Comparison of ENCODE assay signal across 21 cellular contexts in genomic region chr18:10604178-10604577, GRCh38.
DNase-seq lines count a peak whose midpoint lies in the region; ATAC-seq, FAIRE-seq and TF ChIP-seq lines count a peak whose summit lies in the region.
"Had no signal": no experiment of that assay in that cellular context is flagged by ENCODE, and none has a peak within 500 bp of the region (broad histone marks: within the 10 kb centered on the region; RNA-seq: fewer than 3 reads in every experiment).

No MANE protein-coding gene starts in this region.

- peaks cover 2% of the 10 kb centered on the region for H3K36me3 Mint-ChIP-seq in activated B cell treated with CpG ODN at 0.5 μM for 24 hours (ENCODE audit: low read depth)
- H3K36me3 Mint-ChIP-seq in stimulated activated memory B cell treated with anti-CD40 and anti-IgM and Interleukin-4, amounts not matched to agents 10 μg/mL and 1 μg/mL and 100 μg/mL, for 72 hours = peaks cover 14% of the 10 kb centered on the region

- peaks cover 20% of the 10 kb centered on the region for H3K9me3 Mint-ChIP-seq in activated B cell treated with CpG ODN at 0.5 μM for 24 hours
- peaks cover 14% of the 10 kb centered on the region for H3K9me3 Mint-ChIP-seq in stimulated activated memory B cell treated with anti-CD40 and anti-IgM and Interleukin-4, amounts not matched to agents 10 μg/mL and 1 μg/mL and 100 μg/mL, for 72 hours

- H3K4me3 Mint-ChIP-seq in activated B cell treated with CpG ODN at 0.5 μM for 24 hours = no peak overlapping the region
- no peak overlapping the region for H3K4me3 Mint-ChIP-seq in stimulated activated memory B cell treated with anti-CD40 and anti-IgM and Interleukin-4, amounts not matched to agents 10 μg/mL and 1 μg/mL and 100 μg/mL, for 72 hours
- H3K4me3 Mint-ChIP-seq: CD4-positive, CD25-positive, alpha-beta regulatory T cell; GM23338; T-helper 1 cell treated with Interleukin-12 subunit alpha and Interleukin-12 subunit beta and Interleukin-4 antibody, amounts not matched to agents 30 μg/mL and 1 μg/mL, for 36 hours had no signal

- POLR2A ChIA-PET in activated B cell treated with CpG ODN at 0.5 μM for 24 hours (lab: Charles Lee) = no interaction called here

- 78 to 88% methylated on average over 4 of the region's 4 CpGs for WGBS in pancreas, 2 donors

- no peak overlapping the region for H3K4me3 ChIP-seq in pancreas
- H3K4me3 ChIP-seq: A549, GM23338 had no signal

- TF ChIP-seq CTCF in GM10266 (IDR thresholded peaks at IDR 0.05; ENCODE audit: control insufficient read depth, insufficient read depth, low read depth, missing control alignments) = no peak
- no peak for TF ChIP-seq CTCF in activated B cell treated with CpG ODN at 0.5 μM for 24 hours (IDR thresholded peaks at IDR 0.05)
- no peak for TF ChIP-seq CTCF in pancreas (IDR thresholded peaks at IDR 0.05)

- DNase-seq in GM10266 (ENCODE audit: extremely low spot score) (peak; percentile 8), activated B cell treated with CpG ODN at 0.5 μM for 24 hours (no peak), NCI-H446 treated with DMSO at 0.1 percent for 48 hours (lab: John Stamatoyannopoulos, UW) (no peak), GF-D8 (lab: John Stamatoyannopoulos, UW) (no peak), pancreas (no peak)
- DNase-seq: BE2C; CD4-positive, CD25-positive, alpha-beta regulatory T cell; DMS79 treated with DMSO at 0.1 percent for 48 hours; HCEC 1CT; KG1; NCI-H1694; NCI-H2081; NCI-H2171 treated with DMSO at 0.1 percent for 48 hours; NCI-H526; OCI-M1 had no signal

- H3K27ac Mint-ChIP-seq in activated B cell treated with CpG ODN at 0.5 μM for 24 hours = peak overlapping the region; percentile 36
- peak overlapping the region; percentile 37 for H3K27ac Mint-ChIP-seq in stimulated activated memory B cell treated with anti-CD40 and anti-IgM and Interleukin-4, amounts not matched to agents 10 μg/mL and 1 μg/mL and 100 μg/mL, for 72 hours
- H3K27ac Mint-ChIP-seq: CD4-positive, CD25-positive, alpha-beta regulatory T cell; GM23338; T-helper 1 cell treated with Interleukin-12 subunit alpha and Interleukin-12 subunit beta and Interleukin-4 antibody, amounts not matched to agents 30 μg/mL and 1 μg/mL, for 36 hours had no signal

- no peak for FAIRE-seq in pancreas (lab: Jason Lieb, UNC)
- FAIRE-seq: A549, RCC 7860 had no signal

- peaks cover 3% of the 10 kb centered on the region for H3K4me1 Mint-ChIP-seq in activated B cell treated with CpG ODN at 0.5 μM for 24 hours
- H3K4me1 Mint-ChIP-seq in stimulated activated memory B cell treated with anti-CD40 and anti-IgM and Interleukin-4, amounts not matched to agents 10 μg/mL and 1 μg/mL and 100 μg/mL, for 72 hours = peaks cover 12% of the 10 kb centered on the region
- H3K4me1 Mint-ChIP-seq: CD4-positive, CD25-positive, alpha-beta regulatory T cell; GM23338 had no signal

- ATAC-seq in GM18868 (IDR thresholded peaks at IDR 0.05; ENCODE audit: unreplicated experiment) (peak; percentile 43), activated B cell treated with CpG ODN at 0.5 μM for 24 hours (ENCODE audit: low read depth) (no peak), pancreas (no peak)
- ATAC-seq in stimulated activated memory B cell treated with anti-CD40 and anti-IgM and Interleukin-4, amounts not matched to agents 10 μg/mL and 1 μg/mL and 100 μg/mL, for 72 hours = peak; percentile 86
- ATAC-seq: A549, GM23338 had no signal

- no peaks in the 10 kb centered on the region for H3K27me3 Mint-ChIP-seq in activated B cell treated with CpG ODN at 0.5 μM for 24 hours
- H3K27me3 Mint-ChIP-seq in stimulated activated memory B cell treated with anti-CD40 and anti-IgM and Interleukin-4, amounts not matched to agents 10 μg/mL and 1 μg/mL and 100 μg/mL, for 72 hours = no peaks in the 10 kb centered on the region

- H3K36me3 ChIP-seq in pancreas = no peaks in the 10 kb centered on the region
- H3K36me3 ChIP-seq: BE2C had no signal

- H3K27ac ChIP-seq in pancreas = no peak overlapping the region
- H3K27ac ChIP-seq: A549 had no signal

- no peaks in the 10 kb centered on the region for H3K4me1 ChIP-seq in pancreas
- H3K4me1 ChIP-seq: A549, BE2C had no signal

- CTCF ChIA-PET in activated B cell treated with CpG ODN at 0.5 μM for 24 hours (lab: Charles Lee) = no interaction called here

- H3K27me3 ChIP-seq in pancreas = no peaks in the 10 kb centered on the region
- H3K27me3 ChIP-seq: BE2C had no signal

- intact Hi-C loops in activated B cell treated with CpG ODN at 0.5 μM for 24 hours (cut with micrococcal nuclease) = no loop called here
- intact Hi-C loops in pancreas (cut with DNase I) = no loop called here

- H3K9me3 ChIP-seq in pancreas = no peaks in the 10 kb centered on the region
- H3K9me3 ChIP-seq: A549, BE2C had no signal

Comparison
In these comparisons a context has a peak if more than half of its experiments do, and no peak if none do; other contexts are left out.
1. ATAC-seq: peak in GM18868 (single experiment) and stimulated activated memory B cell treated with anti-CD40 and anti-IgM and Interleukin-4, amounts not matched to agents 10 μg/mL and 1 μg/mL and 100 μg/mL, for 72 hours (single experiment); none in activated B cell treated with CpG ODN at 0.5 μM for 24 hours (single experiment) and pancreas (0 of 4).